Comparison of ENCODE assay signal across 14 cellular contexts in the genomic region with DNA sequence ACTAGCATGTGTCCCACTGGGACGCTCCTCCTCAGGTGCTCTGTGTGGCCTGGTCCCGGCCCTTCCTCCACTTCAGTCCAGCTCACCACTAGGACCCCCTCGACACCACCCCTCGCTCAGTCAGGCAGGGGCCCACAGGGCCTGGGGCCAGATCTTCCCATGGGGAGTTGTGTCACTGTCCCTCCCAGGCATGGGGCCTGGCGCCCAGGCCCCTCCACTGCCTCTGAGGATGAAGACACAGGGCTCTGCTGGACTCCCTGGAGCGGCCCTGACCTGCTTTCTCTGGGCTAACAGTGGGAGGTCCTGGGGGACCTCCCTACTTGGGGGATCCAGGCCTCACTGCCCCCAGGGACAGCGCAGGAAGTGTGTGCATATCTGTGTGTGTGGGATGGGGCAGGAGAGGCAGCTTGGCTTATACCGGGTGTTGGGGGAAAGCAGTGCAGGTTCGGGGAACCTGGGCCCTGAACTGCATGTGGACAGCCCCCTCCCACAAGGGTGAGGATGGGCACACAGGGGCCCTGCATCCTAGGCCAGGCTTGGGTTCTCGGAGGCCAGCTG. TPM values are rescaled to one million over a fixed set of nuclear protein-coding genes. Genes with fewer than 3 reads are reported as not detected.
DNase-seq lines count a peak whose midpoint lies in the region; ATAC-seq, FAIRE-seq and TF ChIP-seq lines count a peak whose summit lies in the region.
"Had no signal": no experiment of that assay in that cellular context is flagged by ENCODE, and none has a peak within 500 bp of the region (broad histone marks: within the 10 kb centered on the region; RNA-seq: fewer than 3 reads in every experiment).

No MANE protein-coding gene starts in this region.

- H3K27me3 ChIP-seq in H9 (ENCODE audit: insufficient read depth, low read length) = no peaks in the 10 kb centered on the region
- H3K27me3 ChIP-seq in suprapubic skin = no peaks in the 10 kb centered on the region

- no peak overlapping the region for H3T11ph ChIP-seq in H9 (ENCODE audit: low read length)

- H4K8ac ChIP-seq in H9 (replicated peaks; ENCODE audit: insufficient read length, low read depth, low read length) = no peak overlapping the region

- H2AK5ac ChIP-seq in H9 (ENCODE audit: insufficient read length, low read length) = no peak overlapping the region

- peaks cover 22 to 47% of the 10 kb centered on the region in 2 experiments for H3K4me1 Mint-ChIP-seq in H9

- H3K18ac ChIP-seq in H9 (ENCODE audit: insufficient read length, low read depth, low read length) = peak overlapping the region; percentile 45

- no peak overlapping the region for H2BK5ac ChIP-seq in H9 (ENCODE audit: insufficient read length, low read length)

- H3K9ac ChIP-seq in H9 (ENCODE audit: extremely low read depth, insufficient read length, low read length) (no peak overlapping the region), kidney (ENCODE audit: low read length in 2 of 2) (peak overlapping the region in 1 of 2 donors; percentile 51)

- no peak overlapping the region for H2BK15ac ChIP-seq in H9 (ENCODE audit: low read depth, low read length)

- no peak overlapping the region for H2BK20ac ChIP-seq in H9 (ENCODE audit: low read depth, low read length, poor library complexity, severe bottlenecking)

- H3K4ac ChIP-seq in H9 (ENCODE audit: low read depth, low read length) = peak overlapping the region; percentile 49

- peaks cover 3% of the 10 kb centered on the region; the same call in 1 of the 2 replicates for H3K4me1 ChIP-seq in H9 (ENCODE audit: insufficient read depth, low read length)
- H3K4me1 ChIP-seq in kidney (ENCODE audit: control insufficient read depth in 1 of 2, insufficient read depth in 1 of 2, low read depth in 1 of 2, low read length in 2 of 2) = peaks cover 14 to 24% of the 10 kb centered on the region in 2 donors
- peaks cover 100% of the 10 kb centered on the region for H3K4me1 ChIP-seq in suprapubic skin

- no peak for TF ChIP-seq POLR2A in suprapubic skin (IDR thresholded peaks at IDR 0.05)

- no peak for FAIRE-seq in kidney (lab: Jason Lieb, UNC)

- intact Hi-C loops in kidney (cut with DNase I) = no loop called here

- H3K4me2 ChIP-seq in H9 (ENCODE audit: insufficient read depth, insufficient read length, low read length) = no peak overlapping the region

- WGBS in H9 (ENCODE audit: extremely low coverage, insufficient read length, low lambda C conversion rate) = no CpG with 5 or more reads among the region's 10 CpGs
- WGBS in suprapubic skin = 88% methylated on average over 3 of the region's 10 CpGs

- no peak overlapping the region for H3K23ac ChIP-seq in H9 (ENCODE audit: insufficient read length, low read depth, low read length)

- no peak overlapping the region for H3K4me3 Mint-ChIP-seq in H9
- H3K4me3 Mint-ChIP-seq: activated naive CD4-positive, alpha-beta T cell treated with anti-CD3 and anti-CD28 coated beads, Interleukin-2, amount 10 ng/mL, durations not matched to agents 7 days and 5 days; endodermal cell had no signal

- DNase-seq in H9 = no peak
- DNase-seq in kidney = no peak
- no peak for DNase-seq in suprapubic skin (ENCODE audit: low spot score in 2 of 2)
- no peak for DNase-seq in NCI-H2081 treated with DMSO at 0.1 percent for 48 hours (lab: John Stamatoyannopoulos, UW)
- DNase-seq in AML-193 (lab: John Stamatoyannopoulos, UW) = no peak
- no peak for DNase-seq in SK-N-DZ (ENCODE audit: low spot score)
- DNase-seq: activated CD4-positive, alpha-beta T cell treated with anti-CD3 and anti-CD28 coated beads for 1 hour; activated naive CD4-positive, alpha-beta T cell treated with anti-CD3 and anti-CD28 coated beads, Interleukin-2, amount 10 ng/mL, durations not matched to agents 7 days and 5 days; NCI-H2227 treated with DMSO at 0.1 percent for 48 hours; SHP77 had no signal

- TF ChIP-seq CTCF in H9 (conservative IDR thresholded peaks at IDR 0.05) (no peak), kidney (IDR thresholded peaks at IDR 0.05; ENCODE audit: borderline replicate concordance, extremely low read depth, insufficient read depth) (no peak), suprapubic skin (IDR thresholded peaks at IDR 0.05) (no peak)

- H3K79me1 ChIP-seq in H9 (ENCODE audit: insufficient read depth, low read depth, low read length, poor library complexity, severe bottlenecking) = no peaks in the 10 kb centered on the region

- H2BK12ac ChIP-seq in H9 (ENCODE audit: insufficient read length, low read depth, low read length) = peak overlapping the region; percentile 38

- H4K5ac ChIP-seq in H9 (ENCODE audit: insufficient read length, low read depth, low read length) = no peak overlapping the region

- no peaks in the 10 kb centered on the region for H4K20me1 ChIP-seq in H9 (ENCODE audit: control insufficient read depth, insufficient read depth, insufficient read length)

- no peak overlapping the region for H3K4me3 ChIP-seq in kidney (ENCODE audit: low read length in 2 of 2)
- no peak overlapping the region for H3K4me3 ChIP-seq in suprapubic skin

- no peak overlapping the region for H3K56ac ChIP-seq in H9 (ENCODE audit: insufficient read length, low read depth, low read length)

- no peaks in the 10 kb centered on the region; a peak in 1 of 5 replicates for H3K9me3 Mint-ChIP-seq in H9
- H3K9me3 Mint-ChIP-seq: activated naive CD4-positive, alpha-beta T cell treated with anti-CD3 and anti-CD28 coated beads, Interleukin-2, amount 10 ng/mL, durations not matched to agents 7 days and 5 days; endodermal cell had no signal

- H3K27ac ChIP-seq in H9 (ENCODE audit: insufficient read length, low read depth, low read length) = no peak overlapping the region
- peak overlapping the region; percentile 38 for H3K27ac ChIP-seq in angular gyrus (ENCODE audit: low read depth, low read length)
- H3K27ac ChIP-seq in kidney (ENCODE audit: low read depth in 2 of 2, low read length in 2 of 2) = peak overlapping the region; percentile 48 to 86
- peak overlapping the region; percentile 99 for H3K27ac ChIP-seq in suprapubic skin
- H3K27ac ChIP-seq: neutrophil had no signal

- H3K36me3 Mint-ChIP-seq in H9 (ENCODE audit: insufficient read depth in 1 of 3, low read depth in 3 of 3) = no peaks in the 10 kb centered on the region
- H3K36me3 Mint-ChIP-seq: activated naive CD4-positive, alpha-beta T cell treated with anti-CD3 and anti-CD28 coated beads, Interleukin-2, amount 10 ng/mL, durations not matched to agents 7 days and 5 days had no signal

- H2BK120ac ChIP-seq in H9 (ENCODE audit: low read depth, low read length, poor library complexity, severe bottlenecking) = no peak overlapping the region

- peaks cover 4% of the 10 kb centered on the region for H3K27me3 Mint-ChIP-seq in H9 (ENCODE audit: low read depth)

- no peaks in the 10 kb centered on the region for H3K23me2 ChIP-seq in H9 (ENCODE audit: insufficient read length, low read depth, low read length, poor library complexity, severe bottlenecking)

- H4K91ac ChIP-seq in H9 (ENCODE audit: insufficient read length, low read depth, low read length) = peak overlapping the region; percentile 54

- no peaks in the 10 kb centered on the region for H3K36me3 ChIP-seq in kidney (ENCODE audit: control insufficient read depth in 1 of 2, insufficient read depth in 2 of 2, low read length in 2 of 2)
- no peaks in the 10 kb centered on the region for H3K36me3 ChIP-seq in suprapubic skin
- H3K36me3 ChIP-seq: neutrophil had no signal

- H3K9me3 ChIP-seq in H9 (ENCODE audit: control insufficient read depth, low read depth, low read length) (no peaks in the 10 kb centered on the region), kidney (ENCODE audit: control insufficient read depth in 1 of 2, low read length in 2 of 2) (no peaks in the 10 kb centered on the region), suprapubic skin (no peaks in the 10 kb centered on the region)
- H3K9me3 ChIP-seq: neutrophil had no signal

- no peaks in the 10 kb centered on the region for H3K79me2 ChIP-seq in H9 (ENCODE audit: insufficient read depth, low read length)

- no peak for TF ChIP-seq EP300 in suprapubic skin (IDR thresholded peaks at IDR 0.05)

- no peak for ATAC-seq in GM18870 (IDR thresholded peaks at IDR 0.05; ENCODE audit: unreplicated experiment)

- H3K14ac ChIP-seq in H9 (ENCODE audit: insufficient read depth, low read length) = peak overlapping the region; percentile 44

- peak overlapping the region in 2 of 3 experiments; percentile 61 to 93; a peak in 2 of 7 replicates for H3K27ac Mint-ChIP-seq in H9
- H3K27ac Mint-ChIP-seq: activated naive CD4-positive, alpha-beta T cell treated with anti-CD3 and anti-CD28 coated beads, Interleukin-2, amount 10 ng/mL, durations not matched to agents 7 days and 5 days; endodermal cell had no signal

- no peak overlapping the region for H2AFZ ChIP-seq in H9 (ENCODE audit: low read length)

RNA-seq across cellular contexts. Expression of a gene that starts 43.8 kb away (rescaled TPM):
- total RNA-seq in H9 (2021) = 0.07 TPM in 1 of 2 replicates, not detected in the other
- total RNA-seq in kidney = 12.3 TPM
- 1.0 TPM for polyA plus RNA-seq in kidney (ENCODE audit: insufficient read depth, low read depth, low replicate concordance)
- total RNA-seq in suprapubic skin = 100 to 1,000 TPM in 3 of 4 donors, 10 to 100 TPM in 1; 78.6 to 293 (median 185) TPM
- polyA plus RNA-seq in SK-N-DZ (2014; cell fraction: cytosol; rRNA removed) = not detected in 2 replicates
- polyA plus RNA-seq in SK-N-DZ (2014; cell fraction: nucleus; rRNA removed) = not detected in 2 replicates

Comparison
In these comparisons a context has a peak if more than half of its experiments do, and no peak if none do; other contexts are left out.
1. RNA of a gene that starts 43.8 kb away (total RNA-seq): 78.6 to 293 TPM in suprapubic skin and 12.3 TPM in kidney (single experiment); 0.07 TPM in H9; every median in the first group is over 10 times any median in the second.